ENCODE assay signal across 16 cellular contexts in the genomic region with DNA sequence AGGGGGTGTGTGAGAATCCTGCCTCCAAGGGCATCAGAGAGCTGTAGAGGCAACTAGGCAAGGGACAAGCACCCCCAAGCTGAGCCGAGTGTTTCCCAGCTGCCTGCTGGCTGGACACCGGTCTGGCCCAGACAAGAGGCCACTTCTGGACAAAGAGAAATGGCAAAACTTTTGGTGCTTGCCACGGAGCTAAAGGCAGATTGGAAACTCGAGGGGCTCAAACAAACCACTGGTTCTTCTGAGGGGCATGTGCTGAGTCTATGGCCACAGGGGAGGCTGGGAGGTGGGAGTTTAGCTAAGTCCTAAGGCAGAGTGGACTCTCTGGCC.
DNase-seq lines count a peak whose midpoint lies in the region; ATAC-seq and TF ChIP-seq lines count a peak whose summit lies in the region.
"Had no signal": no experiment of that assay in that cellular context is flagged by ENCODE, and none has a peak within 500 bp of the region (broad histone marks: within the 10 kb centered on the region; RNA-seq: fewer than 3 reads in every experiment).

No MANE protein-coding gene starts in this region.

- CTCF ChIA-PET in mammary epithelial cell (lab: Charles Lee; ENCODE audit: low non-redundant PET), result no interaction called here

- TF ChIP-seq CTCF in chondrocyte (IDR thresholded peaks at IDR 0.05) (no peak), mammary epithelial cell (conservative IDR thresholded peaks at IDR 0.05 in 1 of 2, IDR thresholded peaks at IDR 0.05 in 1 of 2; ENCODE audit: extremely low read depth in 1 of 2, insufficient read depth in 1 of 2, low read depth in 1 of 2, low read length in 2 of 2) (no peak)

- H3K4me1 Mint-ChIP-seq in activated T-cell treated with anti-CD3 and anti-CD28 coated beads, Interleukin-2, amount 50 U/mL, for 24 hours (ENCODE audit: low read depth), result peaks cover 8% of the 10 kb centered on the region
- no peaks in the 10 kb centered on the region for H3K4me1 Mint-ChIP-seq in activated T-cell treated with anti-CD3 and anti-CD28 coated beads, Interleukin-2, amount 50 U/mL, for 4 hours (ENCODE audit: low read depth)
- H3K4me1 Mint-ChIP-seq in chondrocyte (ENCODE audit: low read depth), result peaks cover 4% of the 10 kb centered on the region

- BruUV-seq in mammary epithelial cell (replicated peaks; lab: Mats Ljungman, UMichigan), result no TSS peak

- ATAC-seq in activated T-cell treated with anti-CD3 and anti-CD28 coated beads, Interleukin-2, amount 50 U/mL, for 4 hours, result no peak
- no peak for ATAC-seq in sciatic nerve
- no peak for ATAC-seq in GM18858 (IDR thresholded peaks at IDR 0.05; ENCODE audit: unreplicated experiment)
- ATAC-seq: Panc1 had no signal

- H3K79me2 ChIP-seq in mammary epithelial cell (ENCODE audit: insufficient read depth, low read length), result no peaks in the 10 kb centered on the region

- H2AFZ ChIP-seq in mammary epithelial cell (ENCODE audit: low read depth, low read length), result no peak overlapping the region

- DNase-seq in activated T-cell treated with anti-CD3 and anti-CD28 coated beads, Interleukin-2, amount 50 U/mL, for 24 hours, result peak; percentile 28
- DNase-seq in activated T-cell treated with anti-CD3 and anti-CD28 coated beads, Interleukin-2, amount 50 U/mL, for 4 hours, result no peak
- peak; percentile 56 for DNase-seq in chondrocyte (ENCODE audit: low spot score)
- DNase-seq in sciatic nerve (ENCODE audit: low spot score), result peak; percentile 56
- DNase-seq in mammary epithelial cell, result no peak
- no peak for DNase-seq in AML-193 (lab: John Stamatoyannopoulos, UW)
- DNase-seq: 8988T, DMS153, NCI-H1105, NCI-H2081 treated with DMSO at 0.1 percent for 48 hours had no signal

- no peak overlapping the region for H3K4me3 Mint-ChIP-seq in activated T-cell treated with anti-CD3 and anti-CD28 coated beads, Interleukin-2, amount 50 U/mL, for 24 hours
- H3K4me3 Mint-ChIP-seq in activated T-cell treated with anti-CD3 and anti-CD28 coated beads, Interleukin-2, amount 50 U/mL, for 4 hours, result no peak overlapping the region
- H3K4me3 Mint-ChIP-seq in chondrocyte (ENCODE audit: unreplicated experiment), result no peak overlapping the region
- H3K4me3 Mint-ChIP-seq: B cell; CD4-positive, alpha-beta T cell had no signal

- WGBS in mammary epithelial cell (ENCODE audit: low coverage, missing lambda C conversion rate), result 78% methylated on average over 2 of the region's 4 CpGs

- dilution Hi-C loops in mammary epithelial cell (cut with HindIII; ENCODE audit: low sequenced_read_pairs), result no loop called here

- H3K36me3 Mint-ChIP-seq in activated T-cell treated with anti-CD3 and anti-CD28 coated beads, Interleukin-2, amount 50 U/mL, for 24 hours (ENCODE audit: low read depth), result no peaks in the 10 kb centered on the region
- H3K36me3 Mint-ChIP-seq in activated T-cell treated with anti-CD3 and anti-CD28 coated beads, Interleukin-2, amount 50 U/mL, for 4 hours (ENCODE audit: insufficient read depth), result no peaks in the 10 kb centered on the region
- peaks cover 1% of the 10 kb centered on the region for H3K36me3 Mint-ChIP-seq in chondrocyte (ENCODE audit: low read depth)

- H3K27ac Mint-ChIP-seq in activated T-cell treated with anti-CD3 and anti-CD28 coated beads, Interleukin-2, amount 50 U/mL, for 24 hours, result no peak overlapping the region
- no peak overlapping the region for H3K27ac Mint-ChIP-seq in chondrocyte (ENCODE audit: unreplicated experiment)
- H3K27ac Mint-ChIP-seq: B cell; CD4-positive, alpha-beta T cell had no signal

- H3K9me3 ChIP-seq in BLaER1 treated with 17β-estradiol and CSF1 and Interleukin-3, amounts not matched to agents 10 nM and 100 nM (replicated peaks in 1 of 11), result peaks cover 8 to 20% (median 14%) of the 10 kb centered on the region in 11 experiments; a peak in 21 of 22 replicates
- no peaks in the 10 kb centered on the region for H3K9me3 ChIP-seq in mammary epithelial cell (replicated peaks; ENCODE audit: insufficient read depth, low read length)

- H3K27me3 ChIP-seq in BLaER1 treated with 17β-estradiol and CSF1 and Interleukin-3, amounts not matched to agents 10 nM and 100 nM, result peaks cover 0 to 30% (median 4%) of the 10 kb centered on the region in 11 experiments; a peak in 7 of 22 replicates
- no peaks in the 10 kb centered on the region for H3K27me3 ChIP-seq in mammary epithelial cell (ENCODE audit: insufficient read depth, low read length)

- peaks cover 0 to 18% (median 0%) of the 10 kb centered on the region in 11 experiments; a peak in 3 of 22 replicates for H4K20me1 ChIP-seq in BLaER1 treated with 17β-estradiol and CSF1 and Interleukin-3, amounts not matched to agents 10 nM and 100 nM
- no peaks in the 10 kb centered on the region for H4K20me1 ChIP-seq in mammary epithelial cell (ENCODE audit: insufficient read depth, low read length)

- H3K9me3 Mint-ChIP-seq in activated T-cell treated with anti-CD3 and anti-CD28 coated beads, Interleukin-2, amount 50 U/mL, for 24 hours, result peaks cover 2% of the 10 kb centered on the region
- H3K9me3 Mint-ChIP-seq in activated T-cell treated with anti-CD3 and anti-CD28 coated beads, Interleukin-2, amount 50 U/mL, for 4 hours, result no peaks in the 10 kb centered on the region
- H3K9me3 Mint-ChIP-seq in chondrocyte (ENCODE audit: low read depth), result peaks cover 3% of the 10 kb centered on the region

- peaks cover 15% of the 10 kb centered on the region for H3K27me3 Mint-ChIP-seq in activated T-cell treated with anti-CD3 and anti-CD28 coated beads, Interleukin-2, amount 50 U/mL, for 24 hours
- H3K27me3 Mint-ChIP-seq in activated T-cell treated with anti-CD3 and anti-CD28 coated beads, Interleukin-2, amount 50 U/mL, for 4 hours (ENCODE audit: low read depth), result peaks cover 4% of the 10 kb centered on the region
- H3K27me3 Mint-ChIP-seq in chondrocyte (ENCODE audit: low read depth), result peaks cover 14% of the 10 kb centered on the region

- no peak overlapping the region for H3K9ac ChIP-seq in BLaER1 treated with 17β-estradiol and CSF1 and Interleukin-3, amounts not matched to agents 10 nM and 100 nM
- no peak overlapping the region for H3K9ac ChIP-seq in mammary epithelial cell (ENCODE audit: insufficient read depth, low read length)

- no peak overlapping the region for H3K4me3 ChIP-seq in BLaER1 treated with 17β-estradiol and CSF1 and Interleukin-3, amounts not matched to agents 10 nM and 100 nM
- no peak overlapping the region for H3K4me3 ChIP-seq in mammary epithelial cell (replicated peaks in 1 of 3; ENCODE audit: insufficient read depth in 1 of 3, low read depth in 2 of 3, low read length in 3 of 3)

- no peak overlapping the region for H3K27ac ChIP-seq in BLaER1 treated with 17β-estradiol and CSF1 and Interleukin-3, amounts not matched to agents 10 nM and 100 nM
- no peak overlapping the region for H3K27ac ChIP-seq in mammary epithelial cell (ENCODE audit: insufficient read depth, low read depth, low read length)

- peaks cover 0 to 50% (median 38%) of the 10 kb centered on the region in 10 experiments; a peak in 17 of 20 replicates for H3K4me1 ChIP-seq in BLaER1 treated with 17β-estradiol and CSF1 and Interleukin-3, amounts not matched to agents 10 nM and 100 nM
- no peaks in the 10 kb centered on the region for H3K4me1 ChIP-seq in mammary epithelial cell (ENCODE audit: insufficient read depth, low read length)
- H3K4me1 ChIP-seq: Caco-2 had no signal

- intact Hi-C loops in sciatic nerve (cut with DNase I), result no loop called here
- intact Hi-C loops in mammary epithelial cell (cut with micrococcal nuclease), result no loop called here

- in situ Hi-C loops in mammary epithelial cell (cut with MboI; ENCODE audit: low sequenced_read_pairs in 2 of 2), result no loop called here

- H3K4me2 ChIP-seq in BLaER1 treated with 17β-estradiol and CSF1 and Interleukin-3, amounts not matched to agents 10 nM and 100 nM, result peak overlapping the region in 9 of 11 experiments; percentile 21 to 89 (median 72); a peak in 16 of 22 replicates
- no peak overlapping the region for H3K4me2 ChIP-seq in mammary epithelial cell (ENCODE audit: insufficient read depth, low read depth, low read length)

- H3K36me3 ChIP-seq in BLaER1 treated with 17β-estradiol and CSF1 and Interleukin-3, amounts not matched to agents 10 nM and 100 nM, result no peaks in the 10 kb centered on the region
- no peaks in the 10 kb centered on the region for H3K36me3 ChIP-seq in mammary epithelial cell (ENCODE audit: insufficient read depth, low read length)

Comparison
In these comparisons a context has a peak if more than half of its experiments do, and no peak if none do; other contexts are left out.
1. DNase-seq: peak in activated T-cell treated with anti-CD3 and anti-CD28 coated beads, Interleukin-2, amount 50 U/mL, for 24 hours (single experiment), chondrocyte (single experiment) and sciatic nerve (single experiment); none in activated T-cell treated with anti-CD3 and anti-CD28 coated beads, Interleukin-2, amount 50 U/mL, for 4 hours (single experiment), mammary epithelial cell (single experiment) and AML-193 (0 of 2).